In the genomic region with DNA sequence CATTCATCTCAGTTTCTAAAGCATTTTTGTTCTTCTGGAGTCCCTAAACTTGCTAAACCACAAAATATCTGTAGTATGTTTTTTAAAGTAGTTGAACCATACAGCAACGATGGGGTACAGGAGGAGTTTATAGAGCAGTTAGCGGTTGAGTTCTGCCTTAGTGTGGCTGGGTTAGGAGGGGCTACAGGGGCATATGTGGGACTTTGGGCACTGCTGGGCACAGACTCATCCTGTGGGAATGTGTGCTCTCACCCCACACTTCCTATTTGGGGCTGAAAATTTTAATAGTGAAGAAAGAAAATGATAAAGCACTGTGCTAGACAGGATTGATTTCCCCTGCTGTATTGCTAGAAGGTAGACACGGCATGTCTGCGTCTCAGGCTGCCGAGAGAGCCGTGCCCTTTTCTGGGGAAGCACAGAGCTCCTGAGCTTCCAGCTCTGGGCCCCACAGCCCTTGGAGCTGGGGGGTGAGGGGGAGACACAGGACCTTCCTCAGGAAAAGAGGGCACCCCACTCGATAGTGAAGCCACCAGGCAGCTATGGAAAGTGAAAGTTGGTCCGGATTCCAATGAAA, we compare ENCODE assay signal across 8 cellular contexts.
DNase-seq lines count a peak whose midpoint lies in the region; ATAC-seq, FAIRE-seq and TF ChIP-seq lines count a peak whose summit lies in the region.

No MANE protein-coding gene starts in this region.

- 3% methylated on average over 8 of the region's 8 CpGs for WGBS in A549 (ENCODE audit: missing lambda C conversion rate)
- 68% methylated on average over 8 of the region's 8 CpGs for WGBS in smooth muscle cell (ENCODE audit: low lambda C conversion rate)
- 91 to 92% methylated on average over 6 to 8 of the region's 8 CpGs for WGBS in endodermal cell (ENCODE audit: insufficient coverage in 1 of 2, insufficient read length in 1 of 2), 2 experiments

- peak overlapping the region; percentile 99 to 100 for H3K27ac ChIP-seq in A549
- H3K27ac ChIP-seq in smooth muscle cell (ENCODE audit: low read depth): peak overlapping the region; percentile 72
- H3K27ac ChIP-seq in endodermal cell (ENCODE audit: low read depth, low read length): no peak overlapping the region

- H2AFZ ChIP-seq in smooth muscle cell (ENCODE audit: low read depth): no peak overlapping the region

- peaks cover 79% of the 10 kb centered on the region for H3K27me3 Mint-ChIP-seq in endodermal cell (ENCODE audit: insufficient read depth)

- H3K9me3 ChIP-seq in A549 (no peaks in the 10 kb centered on the region), smooth muscle cell (replicated peaks; ENCODE audit: low read depth) (no peaks in the 10 kb centered on the region), endodermal cell (ENCODE audit: control insufficient read depth, low read length) (no peaks in the 10 kb centered on the region)

- peak in 1 of 2 experiments; percentile 17; a peak in 3 of 6 replicates for ATAC-seq in A549
- ATAC-seq in Right ventricle myocardium inferior: no peak

- H3K4me3 ChIP-seq in A549 (peak overlapping the region; percentile 73), WI38 (ENCODE audit: low read depth, low read length) (peak overlapping the region; percentile 72), smooth muscle cell (peak overlapping the region; percentile 83), endodermal cell (ENCODE audit: low read length) (no peak overlapping the region)

- no peak overlapping the region for H3K27ac Mint-ChIP-seq in endodermal cell

- no peak overlapping the region for H3K4me3 Mint-ChIP-seq in endodermal cell

- TF ChIP-seq POLR2A in A549 (IDR thresholded peaks at IDR 0.05; ENCODE audit: low read length) (no peak; the same call in 1 of the 2 replicates), GM19099 (IDR thresholded peaks at IDR 0.05; ENCODE audit: extremely low read depth, insufficient read length, low read depth) (peak; percentile 6)

- peaks cover 11% of the 10 kb centered on the region for H4K20me1 ChIP-seq in smooth muscle cell (ENCODE audit: low read depth)

- no peak for TF ChIP-seq EP300 in A549 (IDR thresholded peaks at IDR 0.05)

- peaks cover 8% of the 10 kb centered on the region for H3F3A ChIP-seq in smooth muscle cell (ENCODE audit: low read depth)

- H3K9me3 Mint-ChIP-seq in endodermal cell: no peaks in the 10 kb centered on the region

- H3K4me1 ChIP-seq in A549: peaks cover 20% of the 10 kb centered on the region
- peaks cover 4% of the 10 kb centered on the region for H3K4me1 ChIP-seq in smooth muscle cell (ENCODE audit: low read depth)
- H3K4me1 ChIP-seq in endodermal cell (ENCODE audit: control insufficient read depth, insufficient read depth, low read length): no peaks in the 10 kb centered on the region

- CTCF ChIA-PET in A549 (lab: Yijun Ruan, JAX): interaction anchor here (0.8 to 2.3 kb wide), 6 partner anchors 17 to 63 kb away, joined by 3 to 15 read pairs (median 6); no protein-coding TSS in a partner anchor

- intact Hi-C loops in Right ventricle myocardium inferior (cut with DNase I): no loop called here

- no peak for FAIRE-seq in A549 (lab: Jason Lieb, UNC)

- H3K36me3 ChIP-seq in smooth muscle cell (ENCODE audit: low read depth): no peaks in the 10 kb centered on the region
- H3K36me3 ChIP-seq in endodermal cell (ENCODE audit: control insufficient read depth, insufficient read depth, low read length): no peaks in the 10 kb centered on the region

- H3K9ac ChIP-seq in smooth muscle cell (ENCODE audit: low read depth) (peak overlapping the region; percentile 33), endodermal cell (ENCODE audit: extremely low read depth, low read length, poor library complexity, severe bottlenecking) (no peak overlapping the region)

- DNase-seq in A549 (ENCODE audit: low read depth in 1 of 2, low spot score in 1 of 2): no peak
- peak; percentile 53 for DNase-seq in Right ventricle myocardium inferior (ENCODE audit: missing footprints)
- DNase-seq in smooth muscle cell (lab: John Stamatoyannopoulos, UW; ENCODE audit: unreplicated experiment): no peak
- no peak for DNase-seq in NCI-H2029 (lab: John Stamatoyannopoulos, UW)
- DNase-seq in cortex of kidney (lab: John Stamatoyannopoulos, UW): no peak
- no peak for DNase-seq in endodermal cell

- H3K36me3 Mint-ChIP-seq in endodermal cell (ENCODE audit: low read depth): peaks cover 2% of the 10 kb centered on the region

- TF ChIP-seq CTCF in A549 (IDR thresholded peaks at IDR 0.05) (no peak), WI38 (IDR thresholded peaks at IDR 0.05; ENCODE audit: low read depth, low read length) (no peak), smooth muscle cell (IDR thresholded peaks at IDR 0.05; ENCODE audit: borderline replicate concordance, insufficient read depth, poor library complexity, severe bottlenecking) (no peak), endodermal cell (conservative IDR thresholded peaks at IDR 0.05) (no peak)

- H3K4me2 ChIP-seq in A549: peak overlapping the region; percentile 96
- H3K4me2 ChIP-seq in smooth muscle cell: peak overlapping the region; percentile 97

- H3K27me3 ChIP-seq in smooth muscle cell (ENCODE audit: low read depth) (peaks cover 62% of the 10 kb centered on the region), endodermal cell (ENCODE audit: control insufficient read depth, insufficient read depth, low read length, poor library complexity, severe bottlenecking) (peaks cover 94% of the 10 kb centered on the region)

- no peaks in the 10 kb centered on the region for H3K4me1 Mint-ChIP-seq in endodermal cell

- POLR2A ChIA-PET in A549 (lab: Yijun Ruan, JAX): interaction anchor here (1.0 to 3.6 kb wide), 8 partner anchors 8 to 63 kb away, joined by 3 to 39 read pairs (median 12); no protein-coding TSS in a partner anchor

- TF ChIP-seq RAD21 in A549 (conservative IDR thresholded peaks at IDR 0.05 in 1 of 2, IDR thresholded peaks at IDR 0.05 in 1 of 2): no peak

- peaks cover 3% of the 10 kb centered on the region for H3K79me2 ChIP-seq in smooth muscle cell (ENCODE audit: low read depth)

TF ChIP-seq in A549, 52 proteins besides CTCF, POLR2A, EP300 and RAD21:
- TF ChIP-seq RARB (CRISPR knock-in tag; IDR thresholded peaks at IDR 0.05) (peak; percentile 30; the same call in 1 of the 2 replicates), FOSB (CRISPR knock-in tag; IDR thresholded peaks at IDR 0.05) (0 out of 2 replicates have a peak, but pooled peaks have one; percentile 29), CHD2 (IDR thresholded peaks at IDR 0.05; ENCODE audit: low read length, partially characterized antibody) (no peak)
